11 cellular contexts compared by ENCODE assay signal in genomic region chr2:72694715-72695496, GRCh38.
A peak's percentile ranks its signal among the peaks of the same experiment; 100 is the strongest.
DNase-seq lines count a peak whose midpoint lies in the region; ATAC-seq and TF ChIP-seq lines count a peak whose summit lies in the region.
"Had no signal": no experiment of that assay in that cellular context is flagged by ENCODE, and none has a peak within 500 bp of the region (broad histone marks: within the 10 kb centered on the region; RNA-seq: fewer than 3 reads in every experiment).

No MANE protein-coding gene starts in this region.

- 47 to 63% methylated on average over 9 of the region's 9 CpGs for WGBS in lung, 2 donors

- H3K27me3 Mint-ChIP-seq in activated naive CD8-positive, alpha-beta T cell treated with anti-CD3 and anti-CD28 coated beads for 36 hours: no peaks in the 10 kb centered on the region

- H3K4me1 Mint-ChIP-seq in activated naive CD8-positive, alpha-beta T cell treated with anti-CD3 and anti-CD28 coated beads for 36 hours: no peaks in the 10 kb centered on the region
- H3K4me1 Mint-ChIP-seq: CD8-positive, alpha-beta memory T cell had no signal

- peaks cover 0 to 2% of the 10 kb centered on the region in 2 donors for H3K36me3 ChIP-seq in lung (ENCODE audit: control insufficient read depth in 2 of 2, insufficient read depth in 2 of 2, low read length in 2 of 2)
- H3K36me3 ChIP-seq: esophagus squamous epithelium had no signal

- no peaks in the 10 kb centered on the region for H3K9me3 ChIP-seq in lung (ENCODE audit: control insufficient read depth in 2 of 2, insufficient read depth in 1 of 2, low read length in 1 of 2)
- H3K9me3 ChIP-seq: esophagus squamous epithelium had no signal

- CTCF ChIA-PET in GM10248 (lab: Yijun Ruan, JAX): no interaction called here

- POLR2A ChIA-PET in GM10248 (lab: Yijun Ruan, JAX): no interaction called here

- H3K9me3 Mint-ChIP-seq in activated naive CD8-positive, alpha-beta T cell treated with anti-CD3 and anti-CD28 coated beads for 36 hours: no peaks in the 10 kb centered on the region
- H3K9me3 Mint-ChIP-seq: CD8-positive, alpha-beta memory T cell had no signal

- H3K4me3 ChIP-seq in lung: no peak overlapping the region
- H3K4me3 ChIP-seq: esophagus squamous epithelium had no signal

- H3K27ac ChIP-seq in lung (ENCODE audit: low read depth in 1 of 2, low read length in 1 of 2): peak overlapping the region in 1 of 2 donors; percentile 37

- no peaks in the 10 kb centered on the region for H3K27me3 ChIP-seq in lung (ENCODE audit: control insufficient read depth, insufficient read depth)
- H3K27me3 ChIP-seq: esophagus squamous epithelium had no signal

- TF ChIP-seq CTCF in lung (IDR thresholded peaks at IDR 0.05; ENCODE audit: control extremely low read depth, extremely low read depth) (no peak), GM10248 (IDR thresholded peaks at IDR 0.05; ENCODE audit: control extremely low read depth, extremely low read depth, low read depth, missing control alignments) (no peak)

- peaks cover 4% of the 10 kb centered on the region for H3K36me3 Mint-ChIP-seq in activated naive CD8-positive, alpha-beta T cell treated with anti-CD3 and anti-CD28 coated beads for 36 hours

- DNase-seq in AG08396 (ENCODE audit: low spot score) (peak; percentile 22), NCI-H1092 (lab: John Stamatoyannopoulos, UW) (peak; percentile 82), brain pericyte (ENCODE audit: low read depth, low spot score) (peak; percentile 15), lung (ENCODE audit: low spot score) (peak; percentile 43), NCI-H345 treated with DMSO at 0.1 percent for 48 hours (lab: John Stamatoyannopoulos, UW; ENCODE audit: unreplicated experiment) (no peak), GM10248 (ENCODE audit: extremely low spot score) (no peak)
- no peak for DNase-seq in activated naive CD8-positive, alpha-beta T cell treated with anti-CD3 and anti-CD28 coated beads for 36 hours
- DNase-seq: CD8-positive, alpha-beta memory T cell; esophagus squamous epithelium; NCI-H1436 treated with DMSO at 0.1 percent for 48 hours had no signal

- peaks cover 6 to 15% of the 10 kb centered on the region in 2 donors for H3K4me1 ChIP-seq in lung (ENCODE audit: control insufficient read depth in 2 of 2, insufficient read depth in 2 of 2, low read length in 2 of 2)

- ATAC-seq in lung (ENCODE audit: insufficient read depth, low FRiP score) (peak; percentile 25), GM21528 (IDR thresholded peaks at IDR 0.05; ENCODE audit: low FRiP score, unreplicated experiment) (no peak)

- no peak overlapping the region for H3K27ac Mint-ChIP-seq in activated naive CD8-positive, alpha-beta T cell treated with anti-CD3 and anti-CD28 coated beads for 36 hours
- H3K27ac Mint-ChIP-seq: CD8-positive, alpha-beta memory T cell had no signal

- no peak overlapping the region for H3K4me3 Mint-ChIP-seq in activated naive CD8-positive, alpha-beta T cell treated with anti-CD3 and anti-CD28 coated beads for 36 hours
- H3K4me3 Mint-ChIP-seq: CD8-positive, alpha-beta memory T cell had no signal

Comparison
In these comparisons a context has a peak if more than half of its experiments do, and no peak if none do; other contexts are left out.
1. DNase-seq: peak in AG08396 (single experiment), NCI-H1092 (single experiment), brain pericyte (single experiment) and lung (single experiment); none in NCI-H345 treated with DMSO at 0.1 percent for 48 hours (single experiment), GM10248 (single experiment) and activated naive CD8-positive, alpha-beta T cell treated with anti-CD3 and anti-CD28 coated beads for 36 hours (single experiment).